Comparison of ENCODE assay signal across 35 cellular contexts in the genomic region with DNA sequence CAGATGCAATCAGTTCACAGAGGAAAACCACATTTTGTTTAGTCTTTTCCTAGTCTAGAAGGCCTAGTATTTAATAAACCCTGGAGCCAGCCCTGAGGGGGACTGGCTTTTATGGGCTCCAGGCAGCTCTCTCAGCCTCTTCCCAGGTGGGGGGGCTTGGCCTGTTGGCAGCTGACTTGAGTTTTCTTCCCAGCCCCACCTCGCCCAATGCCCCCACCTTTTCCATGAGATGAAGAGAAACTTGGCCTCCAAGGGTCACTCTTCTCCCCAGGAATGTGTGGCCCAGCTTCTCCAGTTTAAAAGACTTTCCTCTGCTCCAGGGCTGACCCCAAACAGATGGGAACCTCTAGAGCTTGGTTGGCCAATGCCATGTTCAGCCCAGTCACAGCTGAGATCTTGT.
"Had no signal": no experiment of that assay in that cellular context is flagged by ENCODE, and none has a peak within 500 bp of the region (broad histone marks: within the 10 kb centered on the region; RNA-seq: fewer than 3 reads in every experiment).

No MANE protein-coding gene starts in this region.

- H3K27ac Mint-ChIP-seq: activated CD4-positive, alpha-beta T cell treated with anti-CD3 and anti-CD28 coated beads for 36 hours; activated CD4-positive, alpha-beta T cell treated with anti-CD3 and anti-CD28 coated beads, Interleukin-2, amount 10 ng/mL, durations not matched to agents 7 days and 5 days; activated naive CD4-positive, alpha-beta T cell treated with anti-CD3 and anti-CD28 coated beads for 36 hours; activated naive CD4-positive, alpha-beta T cell treated with anti-CD3 and anti-CD28 coated beads, Interleukin-2, amount 50 U/mL, for 72 hours; activated T-helper 1 cell treated with anti-CD3 and anti-CD28 coated beads, Interleukin-12 subunit alpha, Interleukin-12 subunit beta, Interleukin-2, Interleukin-4 antibody, amounts not matched to agents 30 ng/mL and 10 ng/mL and 1 ng/mL, durations not matched to agents 14 hours and 24 hours and 36 hours; T-helper 2 cell treated with Interferon-gamma antibody and Interleukin-4, amounts not matched to agents 5 μg/mL and 100 μg/mL, for 36 hours had no signal

- H3K4me1 ChIP-seq: adrenal gland, body of pancreas, breast epithelium had no signal

- ATAC-seq: activated CD4-positive, alpha-beta T cell treated with anti-CD3 and anti-CD28 coated beads for 36 hours; activated CD4-positive, CD25-positive, alpha-beta regulatory T cell treated with anti-CD3 and anti-CD28 coated beads, Interleukin-2, amount 50 U/mL, for 24 hours; activated naive CD4-positive, alpha-beta T cell treated with anti-CD3 and anti-CD28 coated beads, Interleukin-2, amount 50 U/mL, for 72 hours; activated T-cell treated with anti-CD3 and anti-CD28 coated beads, Interleukin-2, amount 50 U/mL, for 4 hours; body of pancreas; PC-3 had no signal

- H3K4me3 Mint-ChIP-seq: activated CD4-positive, alpha-beta T cell treated with anti-CD3 and anti-CD28 coated beads for 36 hours; activated CD4-positive, alpha-beta T cell treated with anti-CD3 and anti-CD28 coated beads, Interleukin-2, amount 10 ng/mL, durations not matched to agents 7 days and 5 days; activated naive CD4-positive, alpha-beta T cell treated with anti-CD3 and anti-CD28 coated beads for 36 hours; activated T-cell treated with anti-CD3 and anti-CD28 coated beads, Interleukin-2, amount 50 U/mL, for 4 hours; activated T-helper 1 cell treated with anti-CD3 and anti-CD28 coated beads, Interleukin-12 subunit alpha, Interleukin-12 subunit beta, Interleukin-2, Interleukin-4 antibody, amounts not matched to agents 30 ng/mL and 10 ng/mL and 1 ng/mL, durations not matched to agents 14 hours and 24 hours and 36 hours; T-helper 2 cell treated with Interferon-gamma antibody and Interleukin-4, amounts not matched to agents 5 μg/mL and 100 μg/mL, for 36 hours had no signal

- H3K36me3 Mint-ChIP-seq: activated naive CD4-positive, alpha-beta T cell treated with anti-CD3 and anti-CD28 coated beads, Interleukin-2, amount 50 U/mL, for 72 hours had no signal

- H3K9me3 ChIP-seq: adrenal gland, body of pancreas, breast epithelium, MG63, SJCRH30 had no signal

- DNase-seq: activated CD4-positive, alpha-beta T cell treated with anti-CD3 and anti-CD28 coated beads for 36 hours; activated CD4-positive, alpha-beta T cell treated with anti-CD3 and anti-CD28 coated beads, Interleukin-2, amount 10 ng/mL, durations not matched to agents 7 days and 5 days; activated CD4-positive, alpha-beta T cell treated with anti-CD3 and anti-CD28 coated beads, Interleukin-2, amount 50 U/mL, for 48 hours; activated CD8-positive, alpha-beta memory T cell treated with anti-CD3 and anti-CD28 coated beads, Interleukin-2, amount 50 U/mL, for 4 hours; activated gamma-delta T cell treated with Interleukin-2 at 50 U/mL for 16 hours; activated naive CD4-positive, alpha-beta T cell treated with anti-CD3 and anti-CD28 coated beads for 36 hours; activated T-cell treated with anti-CD3 and anti-CD28 coated beads for 4 hours; activated T-cell treated with anti-CD3 and anti-CD28 coated beads, Interleukin-2, amount 50 U/mL, for 4 hours; adrenal gland; body of pancreas; caudate nucleus; cerebellar nuclear complex; Karpas-422; KBM-7; MG63; NCI-H1048; NCI-H1105 treated with DMSO at 0.1 percent for 48 hours; NCI-H1436; NCI-H1694; NCI-H1930; NCI-H345; NCI-H510A; NCI-H526; NCI-H748 treated with DMSO at 0.1 percent for 48 hours; NK-92 treated with Interleukin-12 subunit alpha and Interleukin-12 subunit beta, amount 100 ng/mL, for 24 hours; PC-3; Right ventricle myocardium superior; SJCRH30 had no signal

- H3K27ac ChIP-seq: adrenal gland, body of pancreas, breast epithelium, RWPE1, SJCRH30, SK-N-MC had no signal

- H3K4me3 ChIP-seq: adrenal gland, body of pancreas, breast epithelium, MG63, SJCRH30, SK-N-MC had no signal

- H3K27me3 ChIP-seq: breast epithelium, MG63 had no signal

- H3K36me3 ChIP-seq: adrenal gland, breast epithelium, MG63, SJCRH30 had no signal

- H3K9me3 Mint-ChIP-seq: activated CD4-positive, alpha-beta T cell treated with anti-CD3 and anti-CD28 coated beads, Interleukin-2, amount 10 ng/mL, durations not matched to agents 7 days and 5 days; activated naive CD4-positive, alpha-beta T cell treated with anti-CD3 and anti-CD28 coated beads for 36 hours; activated T-cell treated with anti-CD3 and anti-CD28 coated beads, Interleukin-2, amount 50 U/mL, for 4 hours; T-helper 2 cell treated with Interferon-gamma antibody and Interleukin-4, amounts not matched to agents 5 μg/mL and 100 μg/mL, for 36 hours had no signal

- H3K4me1 Mint-ChIP-seq: activated CD4-positive, alpha-beta T cell treated with anti-CD3 and anti-CD28 coated beads, Interleukin-2, amount 10 ng/mL, durations not matched to agents 7 days and 5 days had no signal
